Comparison of ENCODE assay signal across 8 cellular contexts in the genomic region with DNA sequence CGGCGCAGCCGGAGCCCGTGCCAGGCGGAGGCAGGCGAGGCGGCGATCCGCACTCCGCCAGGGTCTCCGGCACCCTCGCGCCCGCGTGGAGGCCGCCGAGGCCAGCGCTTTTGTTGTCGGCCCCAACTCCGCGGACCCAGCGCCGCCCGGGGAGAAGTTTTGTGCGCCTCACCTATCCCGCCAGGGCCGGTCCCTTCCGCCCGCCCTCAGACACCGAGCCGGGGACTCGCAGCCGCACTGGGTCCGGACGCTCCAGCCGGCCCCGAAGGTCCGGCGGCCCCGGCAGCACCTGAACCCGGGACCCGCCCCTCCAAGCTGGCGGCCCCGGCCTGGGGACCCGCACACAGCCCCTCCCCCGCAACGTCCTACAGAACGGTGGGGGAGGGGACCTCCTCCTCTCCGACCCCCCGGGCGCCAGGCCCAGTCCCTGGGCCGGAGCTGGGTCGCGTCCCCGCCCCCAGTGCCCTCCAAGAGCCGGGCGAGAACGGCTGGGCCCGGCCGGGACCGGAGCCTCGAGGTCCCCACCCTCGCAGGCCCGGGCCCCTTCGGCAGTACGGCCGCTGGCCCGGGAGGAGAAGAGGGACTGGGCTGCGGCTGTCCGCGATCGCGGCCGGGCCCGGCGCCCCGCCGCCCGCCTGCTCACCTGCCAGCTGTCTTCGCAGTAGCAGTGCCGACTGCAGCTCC. TPM values are rescaled to one million over a fixed set of nuclear protein-coding genes. Genes with fewer than 3 reads are reported as not detected.
DNase-seq lines count a peak whose midpoint lies in the region; ATAC-seq and TF ChIP-seq lines count a peak whose summit lies in the region.

No MANE protein-coding gene starts in this region.

- TF ChIP-seq POLR2A in testis (IDR thresholded peaks at IDR 0.05), result no peak

- intact Hi-C loops in testis (cut with DNase I; ENCODE audit: low total_unique reads), result no loop called here

- H3K4me1 ChIP-seq in BLaER1 (peaks cover 49% of the 10 kb centered on the region), muscle layer of duodenum (ENCODE audit: control insufficient read depth in 1 of 2, insufficient read depth in 2 of 2, low read length in 2 of 2) (peaks cover 4 to 24% of the 10 kb centered on the region in 2 donors), testis (peaks cover 12% of the 10 kb centered on the region)

- H3K4me2 ChIP-seq in BLaER1, result peak overlapping the region; percentile 91

- peak in 3 of 4 experiments; percentile 35 to 44 (median 40) for DNase-seq in activated CD4-positive, CD25-positive, alpha-beta regulatory T cell (lab: John Stamatoyannopoulos, UW)
- DNase-seq in epithelial cell of prostate (ENCODE audit: low read depth, low spot score), result no peak
- DNase-seq in testis, result peak; percentile 65
- no peak for DNase-seq in NCI-H2196 (lab: John Stamatoyannopoulos, UW; ENCODE audit: unreplicated experiment)

- peaks cover 55% of the 10 kb centered on the region for H4K20me1 ChIP-seq in BLaER1

- ATAC-seq in GM19395 (IDR thresholded peaks at IDR 0.05; ENCODE audit: unreplicated experiment), result peak; percentile 10
- peak; percentile 14 for ATAC-seq in HG03460 (IDR thresholded peaks at IDR 0.05; ENCODE audit: unreplicated experiment)

- peaks cover 17% of the 10 kb centered on the region for H3K36me3 ChIP-seq in BLaER1
- H3K36me3 ChIP-seq in muscle layer of duodenum (ENCODE audit: control insufficient read depth in 1 of 2, insufficient read depth in 2 of 2, low read length in 2 of 2), result peaks cover 0 to 9% of the 10 kb centered on the region in 2 donors
- H3K36me3 ChIP-seq in testis (ENCODE audit: low read depth, missing control alignments), result no peaks in the 10 kb centered on the region

- TF ChIP-seq CTCF in testis (IDR thresholded peaks at IDR 0.05), result no peak

- WGBS in testis, 2 donors, result 0% methylated on average over 7 to 17 of the region's 81 CpGs

- H3K9ac ChIP-seq in BLaER1, result peak overlapping the region; percentile 99

- H3K9me3 ChIP-seq in BLaER1 (no peaks in the 10 kb centered on the region), muscle layer of duodenum (ENCODE audit: control insufficient read depth in 1 of 2, low read length in 2 of 2) (no peaks in the 10 kb centered on the region), testis (no peaks in the 10 kb centered on the region)

- H3K4me3 ChIP-seq in BLaER1, result peak overlapping the region; percentile 100
- peak overlapping the region; percentile 64 to 97 for H3K4me3 ChIP-seq in muscle layer of duodenum (ENCODE audit: low read depth in 1 of 2, low read length in 2 of 2)
- H3K4me3 ChIP-seq in testis, result peak overlapping the region; percentile 97 to 99

- H3K27ac ChIP-seq in BLaER1 (peak overlapping the region; percentile 99), epithelial cell of prostate (peak overlapping the region; percentile 92), muscle layer of duodenum (ENCODE audit: low read length) (peak overlapping the region; percentile 79), testis (peak overlapping the region; percentile 93 to 97)

- H3K27me3 ChIP-seq in BLaER1 (no peaks in the 10 kb centered on the region), muscle layer of duodenum (ENCODE audit: low read depth, low read length) (no peaks in the 10 kb centered on the region), testis (no peaks in the 10 kb centered on the region)

RNA-seq across cellular contexts. Expression of gene UBE2G1, which starts 0.7 kb away (rescaled TPM):
- 10 to 100 TPM; 60.7 to 66.1 TPM for total RNA-seq in testis
- 50.1 TPM for polyA plus RNA-seq in testis (ENCODE audit: insufficient read depth, low read depth, low replicate concordance)

Comparison
In these comparisons a context has a peak if more than half of its experiments do, and no peak if none do; other contexts are left out.
1. DNase-seq: peak in activated CD4-positive, CD25-positive, alpha-beta regulatory T cell (3 of 4) and testis (single experiment); none in epithelial cell of prostate (single experiment) and NCI-H2196 (single experiment).
2. Peak in every context shown above with its lines, with median percentiles within 50 percentile points of each other: H3K27ac ChIP-seq and H3K4me3 ChIP-seq.